Comparison of ENCODE assay signal across 1 cellular context in the genomic region with DNA sequence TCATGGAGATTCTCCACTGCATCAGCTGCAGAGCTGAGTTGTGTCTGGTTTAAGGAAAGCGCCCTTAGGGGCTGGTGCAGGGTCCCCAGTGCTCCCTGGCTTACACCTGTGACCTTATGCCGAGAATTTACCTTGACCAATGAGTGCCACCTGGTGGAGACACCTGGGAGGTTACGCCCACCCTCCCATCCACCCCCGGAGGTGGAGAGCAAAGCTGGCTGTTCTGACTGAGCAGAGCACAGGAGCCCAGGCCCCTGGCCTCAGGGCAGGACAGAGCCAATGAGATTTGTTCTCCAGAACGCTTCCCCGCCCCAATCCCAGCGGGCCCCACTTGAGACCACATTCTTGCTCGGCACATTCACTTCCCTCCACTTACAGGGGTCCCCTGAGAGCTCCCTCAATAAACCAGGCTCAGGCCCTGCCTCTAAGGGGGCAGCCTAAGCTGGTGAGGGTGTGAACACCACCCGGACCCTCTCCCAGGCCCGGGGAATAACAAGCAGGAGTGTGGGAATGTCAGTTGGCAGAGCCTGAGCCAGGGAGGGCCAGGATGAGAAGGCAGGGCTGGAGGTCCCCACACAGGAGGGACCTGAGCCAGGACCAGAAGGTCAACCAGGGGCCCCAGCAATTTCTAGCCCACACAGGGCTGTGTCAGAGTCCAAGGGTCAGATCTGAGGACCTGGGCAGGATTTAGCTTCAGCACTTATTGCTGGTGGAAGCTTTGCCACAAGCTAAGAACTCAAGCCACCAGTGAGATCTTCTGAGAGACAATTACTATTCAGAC.
TF ChIP-seq lines count a peak whose summit lies in the region.

No MANE protein-coding gene starts in this region.

TF ChIP-seq in K562, 482 proteins besides CTCF, POLR2A, EP300 and RAD21 (continued from another document):
- no peak for TF ChIP-seq SPI1 (IDR thresholded peaks at IDR 0.05; ENCODE audit: borderline replicate concordance, low read depth, low read length)
TF ChIP-seq in K562: peak in this region for 0.
